14 cellular contexts compared by ENCODE assay signal in genomic region chr7:7732566-7733290, GRCh38. TPM values are rescaled to one million over a fixed set of nuclear protein-coding genes. Genes with fewer than 3 reads are reported as not detected.
DNase-seq lines count a peak whose midpoint lies in the region; FAIRE-seq and TF ChIP-seq lines count a peak whose summit lies in the region.
"Had no signal": no experiment of that assay in that cellular context is flagged by ENCODE, and none has a peak within 500 bp of the region (broad histone marks: within the 10 kb centered on the region; RNA-seq: fewer than 3 reads in every experiment).

No MANE protein-coding gene starts in this region.

- peaks cover 17% of the 10 kb centered on the region for H3K4me1 Mint-ChIP-seq in nephron progenitor cell

- no peak overlapping the region for H3K23ac ChIP-seq in H1 (ENCODE audit: insufficient read length)

- DNase-seq in DMS 273 (lab: John Stamatoyannopoulos, UW; ENCODE audit: unreplicated experiment): peak; percentile 75
- DNase-seq in LoVo (ENCODE audit: low spot score): peak; percentile 50
- no peak for DNase-seq in H1 (ENCODE audit: low read depth in 1 of 2, low spot score in 2 of 2)
- peak; percentile 80 for DNase-seq in renal cortical epithelial cell (ENCODE audit: low read depth)
- DNase-seq in AML-193 (lab: John Stamatoyannopoulos, UW): no peak
- DNase-seq in nephron progenitor cell: no peak
- no peak for DNase-seq in midbrain (lab: John Stamatoyannopoulos, UW)
- DNase-seq in NCI-H82 (lab: John Stamatoyannopoulos, UW): no peak
- DNase-seq: heart left ventricle, NCI-H2029, PC-9, T1000 had no signal

- no peak overlapping the region for H3K4me3 Mint-ChIP-seq in nephron progenitor cell

- H3K27ac Mint-ChIP-seq in nephron progenitor cell: no peak overlapping the region

- H3K27ac ChIP-seq in H1 (ENCODE audit: low read depth, low read length): no peak overlapping the region
- H3K27ac ChIP-seq: PC-9 had no signal

- no peak overlapping the region for H3K18ac ChIP-seq in H1 (ENCODE audit: extremely low read depth, low read length)

- H4K8ac ChIP-seq in H1 (ENCODE audit: extremely low read depth, insufficient read depth, low read length): no peak overlapping the region

- H3K14ac ChIP-seq in H1 (ENCODE audit: insufficient read length): no peak overlapping the region

- H4K20me1 ChIP-seq in H1 (replicated peaks in 1 of 2; ENCODE audit: control insufficient read depth in 1 of 2, insufficient read depth in 2 of 2, low read length in 2 of 2): no peaks in the 10 kb centered on the region

- H3K56ac ChIP-seq in H1 (replicated peaks; ENCODE audit: insufficient read length, low read depth, low read length): no peak overlapping the region

- no peak for TF ChIP-seq EP300 in H1 (IDR thresholded peaks at IDR 0.05; ENCODE audit: borderline replicate concordance in 1 of 2, low read depth in 2 of 2, low read length in 2 of 2)

- CTCF ChIA-PET in H1 (lab: Charles Lee; ENCODE audit: partially characterized antibody): no interaction called here

- H2BK12ac ChIP-seq in H1 (ENCODE audit: low read depth, low read length): no peak overlapping the region

- H3K4me3 ChIP-seq in H1 (ENCODE audit: extremely low read depth in 1 of 4, insufficient read depth in 2 of 4, low read depth in 3 of 4, low read length in 4 of 4): no peak overlapping the region
- H3K4me3 ChIP-seq: heart left ventricle, PC-9 had no signal

- no peak for TF ChIP-seq POLR2A in H1 (IDR thresholded peaks at IDR 0.05; ENCODE audit: control extremely low read depth in 1 of 2, low read depth in 2 of 2, low read length in 2 of 2)

- peak; percentile 57 for FAIRE-seq in H1 (lab: Jason Lieb, UNC)
- FAIRE-seq: bronchial epithelial cell, GM18507 had no signal

- H3K27me3 ChIP-seq in H1 (replicated peaks in 1 of 4; ENCODE audit: control insufficient read depth in 3 of 4, extremely low read depth in 1 of 4, insufficient read depth in 3 of 4, low read length in 3 of 4): no peaks in the 10 kb centered on the region; a peak in 1 of 7 replicates
- H3K27me3 ChIP-seq: heart left ventricle had no signal

- no peaks in the 10 kb centered on the region for H3K79me2 ChIP-seq in H1 (ENCODE audit: control insufficient read depth in 1 of 2, insufficient read depth in 2 of 2, low read length in 2 of 2)

- H2BK5ac ChIP-seq in H1 (ENCODE audit: low read depth, low read length): no peak overlapping the region

- no peaks in the 10 kb centered on the region for H3K9me3 Mint-ChIP-seq in nephron progenitor cell

- no peak overlapping the region for H2BK120ac ChIP-seq in H1 (replicated peaks; ENCODE audit: low read depth, low read length)

- 89% methylated on average over 4 of the region's 4 CpGs; no CpG with 5 or more reads in 1 of the 2 experiments for WGBS in H1 (ENCODE audit: extremely low coverage in 1 of 2, insufficient coverage in 1 of 2, insufficient read length in 1 of 2, insufficient replicate concordance in 2 of 2, low coverage in 1 of 2, low lambda C conversion rate in 2 of 2, missing lambda C conversion rate in 1 of 2), 2 experiments

- POLR2A ChIA-PET in H1 (lab: Charles Lee; ENCODE audit: partially characterized antibody): no interaction called here

- H3K27me3 Mint-ChIP-seq in nephron progenitor cell (ENCODE audit: low read depth, poor library complexity): peaks cover 4% of the 10 kb centered on the region

- no peaks in the 10 kb centered on the region for H3K36me3 ChIP-seq in H1 (ENCODE audit: control insufficient read depth in 2 of 4, insufficient read depth in 4 of 4, low read length in 3 of 4)
- H3K36me3 ChIP-seq: heart left ventricle had no signal

- TF ChIP-seq RAD21 in H1 (IDR thresholded peaks at IDR 0.05 in 1 of 2, conservative IDR thresholded peaks at IDR 0.05 in 1 of 2; ENCODE audit: low read depth in 2 of 2, low read length in 2 of 2): no peak

- peaks cover 0 to 7% (median 3%) of the 10 kb centered on the region in 4 experiments; a peak in 1 of 7 replicates for H3K4me1 ChIP-seq in H1 (replicated peaks in 1 of 4; ENCODE audit: control insufficient read depth in 3 of 4, insufficient read depth in 4 of 4, low read length in 3 of 4)

- no peak overlapping the region for H3K4me2 ChIP-seq in H1 (ENCODE audit: insufficient read depth in 1 of 2, low read depth in 2 of 2, low read length in 2 of 2)
- H3K4me2 ChIP-seq: PC-9 had no signal

- no peak overlapping the region for H2BK15ac ChIP-seq in H1 (ENCODE audit: low read length)

- no peaks in the 10 kb centered on the region for H3K36me3 Mint-ChIP-seq in nephron progenitor cell (ENCODE audit: low read depth)

- no peak for TF ChIP-seq CTCF in H1 (IDR thresholded peaks at IDR 0.05; ENCODE audit: control extremely low read depth in 1 of 3, insufficient read depth in 1 of 3, low read depth in 1 of 3, low read length in 3 of 3)
- no peak for TF ChIP-seq CTCF in nephron progenitor cell (IDR thresholded peaks at IDR 0.05)

- no peak overlapping the region for H3K9ac ChIP-seq in H1 (replicated peaks in 1 of 4; ENCODE audit: extremely low read depth in 1 of 4, low read depth in 3 of 4, low read length in 3 of 4)

- H2AK5ac ChIP-seq in H1 (ENCODE audit: low read depth, low read length): no peak overlapping the region

- H3K79me1 ChIP-seq in H1 (ENCODE audit: low read depth, low read length): no peaks in the 10 kb centered on the region

- H4K5ac ChIP-seq in H1 (ENCODE audit: insufficient read length, low read depth, low read length): no peak overlapping the region

- no peaks in the 10 kb centered on the region for H3K23me2 ChIP-seq in H1 (ENCODE audit: low read depth, low read length)

- no peak overlapping the region for H3K4ac ChIP-seq in H1 (replicated peaks; ENCODE audit: insufficient read length, low read depth, low read length)

- H2BK20ac ChIP-seq in H1 (ENCODE audit: low read length): no peak overlapping the region

- no peak overlapping the region for H2AFZ ChIP-seq in H1 (ENCODE audit: low read length)
- H2AFZ ChIP-seq: PC-9 had no signal

- H3K9me3 ChIP-seq in H1 (ENCODE audit: insufficient read depth in 2 of 2, low read depth in 1 of 2, low read length in 1 of 2): no peaks in the 10 kb centered on the region
- H3K9me3 ChIP-seq: heart left ventricle had no signal

- no peak overlapping the region for H4K91ac ChIP-seq in H1 (replicated peaks; ENCODE audit: insufficient read length, low read length)

TF ChIP-seq in H1, 55 proteins besides CTCF, POLR2A, EP300 and RAD21:
- TF ChIP-seq TBP (IDR thresholded peaks at IDR 0.05; ENCODE audit: low read depth, low read length) (no peak), SP4 (IDR thresholded peaks at IDR 0.05; ENCODE audit: low read length) (no peak), SIN3A (conservative IDR thresholded peaks at IDR 0.05 in 1 of 2, IDR thresholded peaks at IDR 0.05 in 1 of 2; ENCODE audit: low read depth in 1 of 2, low read length in 2 of 2) (no peak), TAF1 (IDR thresholded peaks at IDR 0.05; ENCODE audit: low read depth, low read length) (no peak), YY1 (IDR thresholded peaks at IDR 0.05; ENCODE audit: low read depth, low read length) (no peak), NANOG (IDR thresholded peaks at IDR 0.05; ENCODE audit: insufficient read depth, low read depth, low read length, poor library complexity, severe bottlenecking) (no peak), TEAD4 (IDR thresholded peaks at IDR 0.05; ENCODE audit: low read depth, low read length) (no peak), KDM4A (IDR thresholded peaks at IDR 0.05; ENCODE audit: low read depth, low read length, severe bottlenecking) (no peak), CTBP2 (IDR thresholded peaks at IDR 0.05; ENCODE audit: borderline replicate concordance, insufficient read depth, insufficient read length, low read length) (no peak), CBX8 (IDR thresholded peaks at IDR 0.05; ENCODE audit: borderline replicate concordance, low read depth, low read length) (no peak), BCL11A (IDR thresholded peaks at IDR 0.05; ENCODE audit: low read depth in 2 of 2, low read length in 2 of 2) (no peak), CHD2 (IDR thresholded peaks at IDR 0.05; ENCODE audit: low read length) (no peak), ATF3 (IDR thresholded peaks at IDR 0.05; ENCODE audit: insufficient read depth, low read depth, low read length) (no peak), KDM1A (IDR thresholded peaks at IDR 0.05; ENCODE audit: borderline replicate concordance, low read length) (no peak)

RNA-seq across cellular contexts. Expression of gene RPA3, which starts 14.3 kb away (rescaled TPM):
- 105 and 106 TPM in 2 replicates for total RNA-seq in H1 (2021; fragmentation: NEBNext Ultra II Directional; extraction: Animal tissue kit (Norgen Biotek cat#: 25700))
- polyA plus RNA-seq in H1 (2011; rRNA removed): 41.6 and 60.2 TPM in 2 replicates
- polyA plus RNA-seq in H1 (2011; cell fraction: cytosol; rRNA removed): 70.3 TPM
- 9.3 TPM for polyA plus RNA-seq in H1 (2011; cell fraction: nucleus; rRNA removed)
- polyA plus RNA-seq in H1 (2012, experiment 1 of 2): 84.2 to 96.8 TPM (median 91.6 TPM) in 4 replicates
- 174 TPM for polyA plus RNA-seq in H1 (2012, experiment 2 of 2)
- 109 TPM for polyA plus RNA-seq in H1 (2013, experiment 1 of 2)
- polyA plus RNA-seq in H1 (2013, experiment 2 of 2): 104 TPM
- 7.1 and 11.5 TPM in 2 replicates for polyA minus RNA-seq in H1 (2011; rRNA and poly(A)+ RNA removed)
- 13.4 TPM for polyA minus RNA-seq in H1 (2011; cell fraction: cytosol; rRNA and poly(A)+ RNA removed)
- polyA minus RNA-seq in H1 (2011; cell fraction: nucleus; rRNA and poly(A)+ RNA removed): 14.5 TPM
- 22.2 and 49.5 TPM in 2 replicates for total RNA-seq in renal cortical epithelial cell

Comparison
In these comparisons a context has a peak if more than half of its experiments do, and no peak if none do; other contexts are left out.
1. DNase-seq: peak in DMS 273 (single experiment), LoVo (single experiment) and renal cortical epithelial cell (single experiment); none in H1 (0 of 2), AML-193 (0 of 2), nephron progenitor cell (single experiment), midbrain (single experiment) and NCI-H82 (single experiment).